9 cellular contexts compared by ENCODE assay signal in genomic region chr2:233486778-233487552, GRCh38.
DNase-seq lines count a peak whose midpoint lies in the region; TF ChIP-seq lines count a peak whose summit lies in the region.
"Had no signal": no experiment of that assay in that cellular context is flagged by ENCODE, and none has a peak within 500 bp of the region (broad histone marks: within the 10 kb centered on the region; RNA-seq: fewer than 3 reads in every experiment).

No MANE protein-coding gene starts in this region.

- H3K9me3 ChIP-seq in MG63 = no peaks in the 10 kb centered on the region
- H3K9me3 ChIP-seq in neuronal stem cell (replicated peaks in 1 of 2; ENCODE audit: control insufficient read depth in 2 of 2, insufficient read depth in 1 of 2, low read depth in 1 of 2, low read length in 2 of 2) = peaks cover 5 to 10% of the 10 kb centered on the region in 2 donors

- WGBS in neuronal stem cell (ENCODE audit: extremely low coverage in 2 of 2, insufficient read length in 2 of 2, insufficient replicate concordance in 1 of 2), 2 donors = no CpG with 5 or more reads among the region's 4 CpGs

- H3K79me1 ChIP-seq in neuronal stem cell (ENCODE audit: low read depth, low read length) = no peaks in the 10 kb centered on the region

- no peak overlapping the region for H3K14ac ChIP-seq in neuronal stem cell (ENCODE audit: low read length)

- H3K4me2 ChIP-seq in neuronal stem cell (ENCODE audit: insufficient read depth, low read length, poor library complexity, severe bottlenecking) = no peak overlapping the region

- no peak overlapping the region for H2AK5ac ChIP-seq in neuronal stem cell (ENCODE audit: low read depth, low read length)

- no peak overlapping the region for H4K91ac ChIP-seq in neuronal stem cell (ENCODE audit: low read depth, low read length, poor library complexity)

- no peak overlapping the region for H4K8ac ChIP-seq in neuronal stem cell (ENCODE audit: low read depth, low read length)

- H2BK12ac ChIP-seq in neuronal stem cell (ENCODE audit: low read length) = no peak overlapping the region

- H3K4me3 ChIP-seq in AG09309 (ENCODE audit: control insufficient read depth, low read depth, low read length) (no peak overlapping the region), MG63 (no peak overlapping the region), neuronal stem cell (ENCODE audit: low read length in 2 of 2) (no peak overlapping the region)

- H2AFZ ChIP-seq in neuronal stem cell (ENCODE audit: low read length) = no peak overlapping the region

- H3K36me3 ChIP-seq in MG63 = peaks cover 61% of the 10 kb centered on the region
- H3K36me3 ChIP-seq in neuronal stem cell (replicated peaks in 1 of 2; ENCODE audit: control insufficient read depth in 2 of 2, insufficient read depth in 2 of 2, low read length in 2 of 2) = peaks cover 8 to 66% of the 10 kb centered on the region in 2 donors

- H3K18ac ChIP-seq in neuronal stem cell (ENCODE audit: low read length) = peak overlapping the region; percentile 21

- H3K23ac ChIP-seq in neuronal stem cell (ENCODE audit: low read depth, low read length, poor library complexity) = peak overlapping the region; percentile 99

- H3K27me3 ChIP-seq in MG63 (no peaks in the 10 kb centered on the region), neuronal stem cell (ENCODE audit: control insufficient read depth in 3 of 3, insufficient read depth in 3 of 3, low read depth in 1 of 3, low read length in 3 of 3) (no peaks in the 10 kb centered on the region)

- H3K4ac ChIP-seq in neuronal stem cell (ENCODE audit: low read length) = no peak overlapping the region

- H3K9ac ChIP-seq in neuronal stem cell (ENCODE audit: low read depth, low read length, poor library complexity) = no peak overlapping the region

- H2BK120ac ChIP-seq in neuronal stem cell (ENCODE audit: low read depth, low read length) = no peak overlapping the region

- H3K27ac ChIP-seq in epithelial cell of prostate = peak overlapping the region; percentile 92
- no peak overlapping the region for H3K27ac ChIP-seq in neuronal stem cell (replicated peaks; ENCODE audit: low read length)

- no peak overlapping the region for H2BK15ac ChIP-seq in neuronal stem cell (ENCODE audit: low read length)

- H2BK5ac ChIP-seq in neuronal stem cell (ENCODE audit: low read length) = no peak overlapping the region

- no peak for TF ChIP-seq CTCF in AG09309 (IDR thresholded peaks at IDR 0.05; ENCODE audit: control insufficient read depth, insufficient read depth, low read depth, low read length, missing control alignments)

- DNase-seq in AG09309 (ENCODE audit: low read depth) (peak; percentile 85), MG63 (peak; percentile 23), epithelial cell of prostate (ENCODE audit: low read depth, low spot score) (peak; percentile 41), neuronal stem cell (ENCODE audit: low spot score) (no peak), COLO668 (lab: John Stamatoyannopoulos, UW; ENCODE audit: unreplicated experiment) (no peak), Kasumi-1 (lab: John Stamatoyannopoulos, UW) (no peak), HPDE6-E6E7 (ENCODE audit: extremely low spot score) (no peak), SKM-1 (lab: John Stamatoyannopoulos, UW; ENCODE audit: unreplicated experiment) (no peak)
- DNase-seq: activated CD8-positive, alpha-beta memory T cell treated with anti-CD3 and anti-CD28 coated beads for 24 hours had no signal

- H3K4me1 ChIP-seq in neuronal stem cell (ENCODE audit: control insufficient read depth in 2 of 2, insufficient read depth in 1 of 2, low read depth in 1 of 2, low read length in 2 of 2) = no peaks in the 10 kb centered on the region

Comparison
In these comparisons a context has a peak if more than half of its experiments do, and no peak if none do; other contexts are left out.
1. DNase-seq: peak in AG09309 (single experiment), MG63 (single experiment) and epithelial cell of prostate (single experiment); none in neuronal stem cell (single experiment), COLO668 (single experiment), Kasumi-1 (0 of 2), HPDE6-E6E7 (single experiment) and SKM-1 (single experiment).